Comparison of ENCODE assay signal across 9 cellular contexts in genomic region chr4:144645621-144646522, GRCh38. TPM values are rescaled to one million over a fixed set of nuclear protein-coding genes. Genes with fewer than 3 reads are reported as not detected.
DNase-seq lines count a peak whose midpoint lies in the region; ATAC-seq and TF ChIP-seq lines count a peak whose summit lies in the region.
"Had no signal": no experiment of that assay in that cellular context is flagged by ENCODE, and none has a peak within 500 bp of the region (broad histone marks: within the 10 kb centered on the region; RNA-seq: fewer than 3 reads in every experiment).

HHIP (plus strand) TSS chr4:144646156; CDS start chr4:144646676, 520 bp downstream.

- no peaks in the 10 kb centered on the region for H3K9me3 ChIP-seq in muscle layer of colon (ENCODE audit: low read length)
- no peaks in the 10 kb centered on the region for H3K9me3 ChIP-seq in upper lobe of right lung

- peak; percentile 93 for ATAC-seq in upper lobe of right lung
- ATAC-seq: HCT116 had no signal

- peaks cover 67% of the 10 kb centered on the region for H3K79me2 ChIP-seq in ACC112 (ENCODE audit: control insufficient read depth, insufficient read depth, low read length, unreplicated experiment)

- H3K36me3 ChIP-seq in ACC112 (ENCODE audit: insufficient read depth, low read length) (no peaks in the 10 kb centered on the region), muscle layer of colon (ENCODE audit: insufficient read depth, low read length) (no peaks in the 10 kb centered on the region), upper lobe of right lung (no peaks in the 10 kb centered on the region)

- H3K27ac ChIP-seq in ACC112 (ENCODE audit: low read depth, low read length), result peak within 1 kb of the TSS; percentile 44
- H3K27ac ChIP-seq in muscle layer of colon (ENCODE audit: low read depth, low read length), result no peak within 1 kb of the TSS
- H3K27ac ChIP-seq in upper lobe of right lung, result peak within 1 kb of the TSS; percentile 67

- peak within 1 kb of the TSS; percentile 90 for H3K4me3 ChIP-seq in ACC112 (ENCODE audit: low read depth, low read length)
- peak within 1 kb of the TSS; percentile 6 for H3K4me3 ChIP-seq in GM12865 (ENCODE audit: low read depth, low read length)
- peak within 1 kb of the TSS; percentile 92 for H3K4me3 ChIP-seq in Jurkat, Clone E6-1 (ENCODE audit: low read length)
- H3K4me3 ChIP-seq in fibroblast of mammary gland (ENCODE audit: control insufficient read depth, low read depth, low read length), result peak within 1 kb of the TSS; percentile 69
- peak within 1 kb of the TSS; percentile 43 to 46 for H3K4me3 ChIP-seq in muscle layer of colon (ENCODE audit: low read depth in 1 of 2, low read length in 2 of 2)
- H3K4me3 ChIP-seq in upper lobe of right lung, result peak within 1 kb of the TSS; percentile 50

- TF ChIP-seq CTCF in GM12865 (IDR thresholded peaks at IDR 0.05; ENCODE audit: insufficient read depth, low read depth, low read length, missing control alignments) (no peak), fibroblast of mammary gland (conservative IDR thresholded peaks at IDR 0.05; ENCODE audit: control insufficient read depth, insufficient read depth, low read depth, low read length) (no peak), upper lobe of right lung (IDR thresholded peaks at IDR 0.05) (no peak)

- H3K4me1 ChIP-seq in ACC112 (ENCODE audit: control insufficient read depth, insufficient read depth, low read length, unreplicated experiment) (peaks cover 26% of the 10 kb centered on the region), muscle layer of colon (ENCODE audit: insufficient read depth, low read length) (peaks cover 14% of the 10 kb centered on the region), upper lobe of right lung (peaks cover 7% of the 10 kb centered on the region)

- H2AFZ ChIP-seq in ACC112 (ENCODE audit: low read length, unreplicated experiment), result peak within 1 kb of the TSS; percentile 94

- H3K27me3 ChIP-seq in ACC112 (ENCODE audit: insufficient read depth, low read length) (no peaks in the 10 kb centered on the region), muscle layer of colon (ENCODE audit: control insufficient read depth in 1 of 2, insufficient read depth in 2 of 2, low read length in 2 of 2) (peaks cover 30 to 33% of the 10 kb centered on the region in 2 donors), upper lobe of right lung (peaks cover 33% of the 10 kb centered on the region)

- intact Hi-C loops in upper lobe of right lung (cut with DNase I), result no loop called here

- H3K9ac ChIP-seq in muscle layer of colon (ENCODE audit: low read length), result no peak within 1 kb of the TSS

- no peak for DNase-seq in GM12865 (ENCODE audit: low read depth)
- peak; percentile 76 for DNase-seq in Jurkat, Clone E6-1 (ENCODE audit: low read depth, low spot score)
- peak; percentile 56 for DNase-seq in activated CD8-positive, alpha-beta memory T cell treated with anti-CD3 and anti-CD28 coated beads, Interleukin-2, amount 50 U/mL, for 48 hours
- DNase-seq in fibroblast of mammary gland (ENCODE audit: low read depth), result peak; percentile 36
- peak; percentile 87 for DNase-seq in upper lobe of right lung
- DNase-seq in ureter (ENCODE audit: low spot score), result no peak

RNA-seq across cellular contexts. Expression of gene HHIP, which starts in this region (rescaled TPM):
- polyA plus RNA-seq in Jurkat, Clone E6-1 (2012; ENCODE audit: insufficient read depth, insufficient read length), result 98.6 TPM
- total RNA-seq in upper lobe of right lung (247 TPM), ureter (2.8 TPM)

Comparison
In these comparisons a context has a peak if more than half of its experiments do, and no peak if none do; other contexts are left out.
1. RNA of gene HHIP (total RNA-seq): 247 TPM in upper lobe of right lung (single experiment); 2.8 TPM in ureter (single experiment); every median in the first group is over 10 times any median in the second.
2. H3K4me3 ChIP-seq: peak in every context shown above with its lines; median percentile 92 in Jurkat, Clone E6-1; 90 in ACC112; 69 in fibroblast of mammary gland; 50 in upper lobe of right lung; 44 in muscle layer of colon; 6 in GM12865.
3. DNase-seq: peak in Jurkat, Clone E6-1 (single experiment), activated CD8-positive, alpha-beta memory T cell treated with anti-CD3 and anti-CD28 coated beads, Interleukin-2, amount 50 U/mL, for 48 hours (single experiment), fibroblast of mammary gland (single experiment) and upper lobe of right lung (single experiment); none in GM12865 (single experiment) and ureter (single experiment).